1 cellular context compared by ENCODE assay signal in the genomic region with DNA sequence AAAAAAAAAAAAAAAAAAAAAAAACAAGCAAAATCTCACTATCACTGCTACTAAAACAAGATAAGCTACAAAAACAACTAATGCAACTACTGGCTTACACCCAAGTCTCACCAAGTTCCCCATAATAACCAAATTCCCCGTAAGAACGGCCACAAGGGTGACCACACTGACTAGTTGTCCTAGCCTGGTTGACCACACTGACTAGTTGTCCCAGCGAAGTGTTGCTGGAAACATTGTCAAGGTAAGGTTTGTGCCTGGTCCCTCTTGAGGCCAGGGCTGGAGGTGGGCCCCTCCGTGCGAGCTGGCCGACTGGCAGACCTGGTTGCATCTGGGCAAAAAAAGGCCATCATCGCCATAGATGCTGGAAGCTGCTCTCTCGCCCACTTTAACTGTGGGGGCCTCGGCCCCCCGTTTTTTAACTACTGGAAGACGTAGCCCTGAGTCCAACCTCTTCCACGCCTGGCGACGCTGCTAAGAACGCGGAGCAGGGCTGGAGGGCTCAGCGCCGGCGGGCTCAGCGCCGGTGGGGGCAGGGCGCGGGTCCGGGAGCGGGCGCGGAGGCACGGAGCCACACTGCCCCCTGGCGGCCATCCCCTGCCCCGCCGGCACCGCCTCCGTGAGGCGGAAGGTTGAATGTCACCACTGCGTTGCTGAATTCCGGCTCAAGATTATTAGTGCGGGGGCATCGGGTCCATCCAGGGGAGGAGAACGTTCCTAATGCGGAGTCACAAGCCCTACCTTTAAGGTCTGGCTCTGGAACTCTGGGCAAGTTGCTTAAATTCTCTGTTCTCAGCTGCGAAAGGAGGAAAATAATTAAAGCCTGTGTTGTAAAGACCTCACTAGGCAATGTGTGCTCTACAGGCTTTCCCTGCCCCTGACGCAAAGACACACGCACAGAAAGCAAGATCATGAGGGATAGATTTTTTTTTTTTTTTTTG.
TF ChIP-seq lines count a peak whose summit lies in the region.

No MANE protein-coding gene starts in this region.

TF ChIP-seq in HepG2, 621 proteins besides CTCF, POLR2A, EP300 and RAD21 (continued from another document and continues in another):
- TF ChIP-seq, protein P1, sequence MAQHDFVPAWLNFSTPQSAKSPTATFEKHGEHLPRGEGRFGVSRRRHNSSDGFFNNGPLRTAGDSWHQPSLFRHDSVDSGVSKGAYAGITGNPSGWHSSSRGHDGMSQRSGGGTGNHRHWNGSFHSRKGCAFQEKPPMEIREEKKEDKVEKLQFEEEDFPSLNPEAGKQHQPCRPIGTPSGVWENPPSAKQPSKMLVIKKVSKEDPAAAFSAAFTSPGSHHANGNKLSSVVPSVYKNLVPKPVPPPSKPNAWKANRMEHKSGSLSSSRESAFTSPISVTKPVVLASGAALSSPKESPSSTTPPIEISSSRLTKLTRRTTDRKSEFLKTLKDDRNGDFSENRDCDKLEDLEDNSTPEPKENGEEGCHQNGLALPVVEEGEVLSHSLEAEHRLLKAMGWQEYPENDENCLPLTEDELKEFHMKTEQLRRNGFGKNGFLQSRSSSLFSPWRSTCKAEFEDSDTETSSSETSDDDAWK (CRISPR knock-in tag; IDR thresholded peaks at IDR 0.05) = no peak
- TF ChIP-seq PHF8 (CRISPR knock-in tag; IDR thresholded peaks at IDR 0.05) = no peak
- TF ChIP-seq BRD4 (CRISPR knock-in tag; IDR thresholded peaks at IDR 0.05) = no peak
- no peak for TF ChIP-seq ZNF782 (CRISPR knock-in tag; IDR thresholded peaks at IDR 0.05; ENCODE audit: borderline replicate concordance)
- TF ChIP-seq, protein P2, sequence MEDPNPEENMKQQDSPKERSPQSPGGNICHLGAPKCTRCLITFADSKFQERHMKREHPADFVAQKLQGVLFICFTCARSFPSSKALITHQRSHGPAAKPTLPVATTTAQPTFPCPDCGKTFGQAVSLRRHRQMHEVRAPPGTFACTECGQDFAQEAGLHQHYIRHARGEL (CRISPR knock-in tag; IDR thresholded peaks at IDR 0.05) = no peak
- no peak for TF ChIP-seq ZNF562 (CRISPR knock-in tag; IDR thresholded peaks at IDR 0.05; ENCODE audit: borderline replicate concordance)
- TF ChIP-seq, protein P3, sequence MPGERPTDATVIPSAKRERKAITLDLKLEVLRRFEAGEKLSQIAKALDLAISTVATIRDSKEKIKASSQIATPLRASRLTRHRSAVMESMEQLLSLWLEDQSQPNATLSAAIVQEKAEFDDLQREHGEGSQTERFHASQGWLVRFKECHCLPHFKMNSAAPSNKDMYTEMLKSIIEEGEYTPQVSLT (CRISPR knock-in tag; IDR thresholded peaks at IDR 0.05; ENCODE audit: borderline replicate concordance, low read depth) = no peak
- TF ChIP-seq MIER3 (CRISPR knock-in tag; IDR thresholded peaks at IDR 0.05; ENCODE audit: borderline replicate concordance) = no peak
- no peak for TF ChIP-seq ZNF136 (CRISPR knock-in tag; IDR thresholded peaks at IDR 0.05; ENCODE audit: low read depth)
- TF ChIP-seq MZF1 (CRISPR knock-in tag; IDR thresholded peaks at IDR 0.05; ENCODE audit: borderline replicate concordance) = no peak
- TF ChIP-seq, protein P4, sequence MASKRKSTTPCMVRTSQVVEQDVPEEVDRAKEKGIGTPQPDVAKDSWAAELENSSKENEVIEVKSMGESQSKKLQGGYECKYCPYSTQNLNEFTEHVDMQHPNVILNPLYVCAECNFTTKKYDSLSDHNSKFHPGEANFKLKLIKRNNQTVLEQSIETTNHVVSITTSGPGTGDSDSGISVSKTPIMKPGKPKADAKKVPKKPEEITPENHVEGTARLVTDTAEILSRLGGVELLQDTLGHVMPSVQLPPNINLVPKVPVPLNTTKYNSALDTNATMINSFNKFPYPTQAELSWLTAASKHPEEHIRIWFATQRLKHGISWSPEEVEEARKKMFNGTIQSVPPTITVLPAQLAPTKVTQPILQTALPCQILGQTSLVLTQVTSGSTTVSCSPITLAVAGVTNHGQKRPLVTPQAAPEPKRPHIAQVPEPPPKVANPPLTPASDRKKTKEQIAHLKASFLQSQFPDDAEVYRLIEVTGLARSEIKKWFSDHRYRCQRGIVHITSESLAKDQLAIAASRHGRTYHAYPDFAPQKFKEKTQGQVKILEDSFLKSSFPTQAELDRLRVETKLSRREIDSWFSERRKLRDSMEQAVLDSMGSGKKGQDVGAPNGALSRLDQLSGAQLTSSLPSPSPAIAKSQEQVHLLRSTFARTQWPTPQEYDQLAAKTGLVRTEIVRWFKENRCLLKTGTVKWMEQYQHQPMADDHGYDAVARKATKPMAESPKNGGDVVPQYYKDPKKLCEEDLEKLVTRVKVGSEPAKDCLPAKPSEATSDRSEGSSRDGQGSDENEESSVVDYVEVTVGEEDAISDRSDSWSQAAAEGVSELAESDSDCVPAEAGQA (IDR thresholded peaks at IDR 0.05; ENCODE audit: low read depth) = no peak
- TF ChIP-seq, protein P4 (CRISPR knock-in tag; IDR thresholded peaks at IDR 0.05; ENCODE audit: borderline replicate concordance) = no peak
- TF ChIP-seq, protein P5, sequence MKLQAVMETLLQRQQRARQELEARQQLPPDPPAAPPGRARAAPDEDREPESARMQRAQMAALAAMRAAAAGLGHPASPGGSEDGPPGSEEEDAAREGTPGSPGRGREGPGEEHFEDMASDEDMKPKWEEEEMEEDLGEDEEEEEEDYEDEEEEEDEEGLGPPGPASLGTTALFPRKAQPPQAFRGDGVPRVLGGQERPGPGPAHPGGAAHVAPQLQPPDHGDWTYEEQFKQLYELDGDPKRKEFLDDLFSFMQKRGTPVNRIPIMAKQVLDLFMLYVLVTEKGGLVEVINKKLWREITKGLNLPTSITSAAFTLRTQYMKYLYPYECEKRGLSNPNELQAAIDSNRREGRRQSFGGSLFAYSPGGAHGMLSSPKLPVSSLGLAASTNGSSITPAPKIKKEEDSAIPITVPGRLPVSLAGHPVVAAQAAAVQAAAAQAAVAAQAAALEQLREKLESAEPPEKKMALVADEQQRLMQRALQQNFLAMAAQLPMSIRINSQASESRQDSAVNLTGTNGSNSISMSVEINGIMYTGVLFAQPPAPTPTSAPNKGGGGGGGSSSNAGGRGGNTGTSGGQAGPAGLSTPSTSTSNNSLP (IDR thresholded peaks at IDR 0.05; ENCODE audit: low read depth, low read length) = no peak
- no peak for TF ChIP-seq ZBTB3 (CRISPR knock-in tag; IDR thresholded peaks at IDR 0.05; ENCODE audit: borderline replicate concordance, low read depth)
- no peak for TF ChIP-seq MEF2D (CRISPR knock-in tag; IDR thresholded peaks at IDR 0.05)
- TF ChIP-seq, protein P6, sequence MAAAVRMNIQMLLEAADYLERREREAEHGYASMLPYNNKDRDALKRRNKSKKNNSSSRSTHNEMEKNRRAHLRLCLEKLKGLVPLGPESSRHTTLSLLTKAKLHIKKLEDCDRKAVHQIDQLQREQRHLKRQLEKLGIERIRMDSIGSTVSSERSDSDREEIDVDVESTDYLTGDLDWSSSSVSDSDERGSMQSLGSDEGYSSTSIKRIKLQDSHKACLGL (CRISPR knock-in tag; IDR thresholded peaks at IDR 0.05) = no peak
- no peak for TF ChIP-seq ZNF713 (CRISPR knock-in tag; IDR thresholded peaks at IDR 0.05)
- no peak for TF ChIP-seq JUND (CRISPR knock-in tag; IDR thresholded peaks at IDR 0.05)
- TF ChIP-seq, protein P7, sequence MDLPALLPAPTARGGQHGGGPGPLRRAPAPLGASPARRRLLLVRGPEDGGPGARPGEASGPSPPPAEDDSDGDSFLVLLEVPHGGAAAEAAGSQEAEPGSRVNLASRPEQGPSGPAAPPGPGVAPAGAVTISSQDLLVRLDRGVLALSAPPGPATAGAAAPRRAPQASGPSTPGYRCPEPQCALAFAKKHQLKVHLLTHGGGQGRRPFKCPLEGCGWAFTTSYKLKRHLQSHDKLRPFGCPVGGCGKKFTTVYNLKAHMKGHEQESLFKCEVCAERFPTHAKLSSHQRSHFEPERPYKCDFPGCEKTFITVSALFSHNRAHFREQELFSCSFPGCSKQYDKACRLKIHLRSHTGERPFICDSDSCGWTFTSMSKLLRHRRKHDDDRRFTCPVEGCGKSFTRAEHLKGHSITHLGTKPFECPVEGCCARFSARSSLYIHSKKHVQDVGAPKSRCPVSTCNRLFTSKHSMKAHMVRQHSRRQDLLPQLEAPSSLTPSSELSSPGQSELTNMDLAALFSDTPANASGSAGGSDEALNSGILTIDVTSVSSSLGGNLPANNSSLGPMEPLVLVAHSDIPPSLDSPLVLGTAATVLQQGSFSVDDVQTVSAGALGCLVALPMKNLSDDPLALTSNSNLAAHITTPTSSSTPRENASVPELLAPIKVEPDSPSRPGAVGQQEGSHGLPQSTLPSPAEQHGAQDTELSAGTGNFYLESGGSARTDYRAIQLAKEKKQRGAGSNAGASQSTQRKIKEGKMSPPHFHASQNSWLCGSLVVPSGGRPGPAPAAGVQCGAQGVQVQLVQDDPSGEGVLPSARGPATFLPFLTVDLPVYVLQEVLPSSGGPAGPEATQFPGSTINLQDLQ (CRISPR knock-in tag; IDR thresholded peaks at IDR 0.05) = no peak
- no peak for TF ChIP-seq ZNF101 (CRISPR knock-in tag; IDR thresholded peaks at IDR 0.05; ENCODE audit: borderline replicate concordance, low read depth)
- no peak for TF ChIP-seq SIN3A (IDR thresholded peaks at IDR 0.05; ENCODE audit: borderline replicate concordance, low read depth, low read length)
- TF ChIP-seq ZNF224 (CRISPR knock-in tag; IDR thresholded peaks at IDR 0.05) = no peak
- TF ChIP-seq TAF1 (CRISPR knock-in tag; IDR thresholded peaks at IDR 0.05) = no peak
- TF ChIP-seq ZNF20 (CRISPR knock-in tag; IDR thresholded peaks at IDR 0.05) = no peak
- no peak for TF ChIP-seq KDM4B (CRISPR knock-in tag; IDR thresholded peaks at IDR 0.05)
- peak; percentile 46; the same call in 1 of the 2 replicates for TF ChIP-seq ETV5 (CRISPR knock-in tag; IDR thresholded peaks at IDR 0.05; ENCODE audit: borderline replicate concordance)
- TF ChIP-seq KAT7 (CRISPR knock-in tag; IDR thresholded peaks at IDR 0.05; ENCODE audit: borderline replicate concordance) = no peak
- TF ChIP-seq, protein P8, sequence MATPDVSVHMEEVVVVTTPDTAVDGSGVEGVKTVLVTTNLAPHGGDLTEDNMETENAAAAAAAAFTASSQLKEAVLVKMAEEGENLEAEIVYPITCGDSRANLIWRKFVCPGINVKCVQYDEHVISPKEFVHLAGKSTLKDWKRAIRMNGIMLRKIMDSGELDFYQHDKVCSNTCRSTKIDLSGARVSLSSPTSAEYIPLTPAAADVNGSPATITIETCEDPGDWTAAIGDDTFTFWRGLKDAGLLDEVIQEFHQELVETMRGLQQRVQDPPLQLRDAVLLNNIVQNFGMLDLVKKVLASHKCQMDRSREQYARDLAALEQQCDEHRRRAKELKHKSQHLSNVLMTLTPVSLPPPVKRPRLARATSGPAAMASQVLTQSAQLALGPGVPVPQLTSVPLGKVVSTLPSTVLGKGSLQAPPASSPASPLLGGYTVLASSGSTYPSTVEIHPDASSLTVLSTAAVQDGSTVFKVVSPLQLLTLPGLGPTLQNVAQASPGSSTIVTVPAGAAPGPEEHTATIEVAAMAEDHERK (CRISPR knock-in tag; IDR thresholded peaks at IDR 0.05; ENCODE audit: low read depth) = no peak
- no peak for TF ChIP-seq STAT5B (CRISPR knock-in tag; IDR thresholded peaks at IDR 0.05)
- TF ChIP-seq, protein P9, sequence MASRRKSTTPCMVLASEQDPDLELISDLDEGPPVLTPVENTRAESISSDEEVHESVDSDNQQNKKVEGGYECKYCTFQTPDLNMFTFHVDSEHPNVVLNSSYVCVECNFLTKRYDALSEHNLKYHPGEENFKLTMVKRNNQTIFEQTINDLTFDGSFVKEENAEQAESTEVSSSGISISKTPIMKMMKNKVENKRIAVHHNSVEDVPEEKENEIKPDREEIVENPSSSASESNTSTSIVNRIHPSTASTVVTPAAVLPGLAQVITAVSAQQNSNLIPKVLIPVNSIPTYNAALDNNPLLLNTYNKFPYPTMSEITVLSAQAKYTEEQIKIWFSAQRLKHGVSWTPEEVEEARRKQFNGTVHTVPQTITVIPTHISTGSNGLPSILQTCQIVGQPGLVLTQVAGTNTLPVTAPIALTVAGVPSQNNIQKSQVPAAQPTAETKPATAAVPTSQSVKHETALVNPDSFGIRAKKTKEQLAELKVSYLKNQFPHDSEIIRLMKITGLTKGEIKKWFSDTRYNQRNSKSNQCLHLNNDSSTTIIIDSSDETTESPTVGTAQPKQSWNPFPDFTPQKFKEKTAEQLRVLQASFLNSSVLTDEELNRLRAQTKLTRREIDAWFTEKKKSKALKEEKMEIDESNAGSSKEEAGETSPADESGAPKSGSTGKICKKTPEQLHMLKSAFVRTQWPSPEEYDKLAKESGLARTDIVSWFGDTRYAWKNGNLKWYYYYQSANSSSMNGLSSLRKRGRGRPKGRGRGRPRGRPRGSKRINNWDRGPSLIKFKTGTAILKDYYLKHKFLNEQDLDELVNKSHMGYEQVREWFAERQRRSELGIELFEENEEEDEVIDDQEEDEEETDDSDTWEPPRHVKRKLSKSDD (CRISPR knock-in tag; IDR thresholded peaks at IDR 0.05; ENCODE audit: low read depth) = 0 out of 2 replicates have a peak, but pooled peaks have one; percentile 28
- TF ChIP-seq ZNF547 (CRISPR knock-in tag; IDR thresholded peaks at IDR 0.05) = peak; percentile 89; the same call in 1 of the 2 replicates
- TF ChIP-seq ZFP36L1 (CRISPR knock-in tag; IDR thresholded peaks at IDR 0.05) = no peak
- TF ChIP-seq WIZ (CRISPR knock-in tag; IDR thresholded peaks at IDR 0.05) = no peak
- no peak for TF ChIP-seq TCF7L2 (IDR thresholded peaks at IDR 0.05; ENCODE audit: low read depth, low read length)
- no peak for TF ChIP-seq RBFOX2 (IDR thresholded peaks at IDR 0.05; ENCODE audit: low read depth, low read length)
- no peak for TF ChIP-seq PHF20 (CRISPR knock-in tag; IDR thresholded peaks at IDR 0.05)
- TF ChIP-seq ZNF451 (CRISPR knock-in tag; IDR thresholded peaks at IDR 0.05) = no peak
- no peak for TF ChIP-seq ZNF12 (CRISPR knock-in tag; IDR thresholded peaks at IDR 0.05)
- no peak for TF ChIP-seq NFRKB (IDR thresholded peaks at IDR 0.05)
- TF ChIP-seq MIXL1 (CRISPR knock-in tag; IDR thresholded peaks at IDR 0.05) = no peak
